Comparison of ENCODE assay signal across 25 cellular contexts in genomic region chr10:77800320-77800719, GRCh38.
"Had no signal": no experiment of that assay in that cellular context is flagged by ENCODE, and none has a peak within 500 bp of the region (broad histone marks: within the 10 kb centered on the region; RNA-seq: fewer than 3 reads in every experiment).

No MANE protein-coding gene starts in this region.

- H3K9me3 Mint-ChIP-seq: nephron progenitor cell; stimulated activated naive B cell treated with anti-CD40 and anti-IgM and Interleukin-4, amounts not matched to agents 10 μg/mL and 1 μg/mL and 100 μg/mL, for 72 hours; T-cell; T-helper 2 cell treated with Interferon-gamma antibody and Interleukin-4, amounts not matched to agents 5 μg/mL and 100 μg/mL, for 36 hours had no signal

- H3K4me3 ChIP-seq: body of pancreas, cardiac muscle cell, esophagus muscularis mucosa, heart left ventricle, mucosa of descending colon, skin epidermis, stomach, thyroid gland, upper lobe of left lung, vagina had no signal

- ATAC-seq: activated CD4-positive, alpha-beta T cell treated with anti-CD3 and anti-CD28 coated beads for 36 hours; body of pancreas; foreskin keratinocyte; heart left ventricle; mucosa of descending colon; sciatic nerve; stimulated activated naive B cell treated with anti-CD40 and anti-IgM and Interleukin-4, amounts not matched to agents 10 μg/mL and 1 μg/mL and 100 μg/mL, for 72 hours; T-cell had no signal

- H3K36me3 ChIP-seq: neutrophil had no signal

- H3K27ac ChIP-seq: body of pancreas, cardiac muscle cell, esophagus muscularis mucosa, foreskin keratinocyte, heart left ventricle, neutrophil, skin epidermis, stomach, thyroid gland, upper lobe of left lung, vagina had no signal

- DNase-seq: activated CD4-positive, alpha-beta T cell treated with anti-CD3 and anti-CD28 coated beads for 36 hours; activated CD4-positive, CD25-positive, alpha-beta regulatory T cell; activated T-cell treated with anti-CD3 and anti-CD28 coated beads for 4 hours; body of pancreas; foreskin keratinocyte; heart left ventricle; hypothalamus; mucosa of descending colon; nephron progenitor cell; stimulated activated CD4-positive, alpha-beta T cell treated with anti-CD3 and anti-CD28 coated beads, Interleukin-4, amount 100 ng/mL, for 4 hours; stimulated activated CD8-positive, alpha-beta memory T cell treated with anti-CD3 and anti-CD28 coated beads, Interleukin-4, amount 100 ng/mL, for 48 hours; stimulated activated naive B cell treated with anti-CD40 and anti-IgM and Interleukin-4, amounts not matched to agents 10 μg/mL and 1 μg/mL and 100 μg/mL, for 72 hours; stomach; T-cell; thyroid gland; upper lobe of left lung had no signal

- H3K36me3 Mint-ChIP-seq: activated naive CD8-positive, alpha-beta T cell; stimulated activated naive B cell treated with anti-CD40 and anti-IgM and Interleukin-4, amounts not matched to agents 10 μg/mL and 1 μg/mL and 100 μg/mL, for 72 hours; T-cell had no signal

- H3K4me1 ChIP-seq: body of pancreas, esophagus muscularis mucosa, foreskin keratinocyte, heart left ventricle, stomach, thyroid gland, upper lobe of left lung, vagina had no signal

- H3K27ac Mint-ChIP-seq: activated CD4-positive, alpha-beta T cell treated with anti-CD3 and anti-CD28 coated beads for 36 hours; activated naive CD8-positive, alpha-beta T cell; stimulated activated naive B cell treated with anti-CD40 and anti-IgM and Interleukin-4, amounts not matched to agents 10 μg/mL and 1 μg/mL and 100 μg/mL, for 72 hours; T-cell had no signal

- H3K9me3 ChIP-seq: body of pancreas, esophagus muscularis mucosa, heart left ventricle, mucosa of descending colon, neutrophil, stomach, thyroid gland, upper lobe of left lung, vagina had no signal

- H3K4me1 Mint-ChIP-seq: nephron progenitor cell; stimulated activated naive B cell treated with anti-CD40 and anti-IgM and Interleukin-4, amounts not matched to agents 10 μg/mL and 1 μg/mL and 100 μg/mL, for 72 hours had no signal

- H3K27me3 Mint-ChIP-seq: activated CD4-positive, alpha-beta T cell treated with anti-CD3 and anti-CD28 coated beads for 36 hours; activated naive CD8-positive, alpha-beta T cell; progenitor cell of endocrine pancreas; stimulated activated naive B cell treated with anti-CD40 and anti-IgM and Interleukin-4, amounts not matched to agents 10 μg/mL and 1 μg/mL and 100 μg/mL, for 72 hours had no signal

- H3K27me3 ChIP-seq: body of pancreas, cardiac muscle cell, esophagus muscularis mucosa, foreskin keratinocyte, heart left ventricle, neutrophil, stomach, thyroid gland, upper lobe of left lung, vagina had no signal

- H3K4me3 Mint-ChIP-seq: activated CD4-positive, alpha-beta T cell treated with anti-CD3 and anti-CD28 coated beads for 36 hours; activated naive CD8-positive, alpha-beta T cell; nephron progenitor cell; stimulated activated naive B cell treated with anti-CD40 and anti-IgM and Interleukin-4, amounts not matched to agents 10 μg/mL and 1 μg/mL and 100 μg/mL, for 72 hours; T-cell had no signal
